Comparison of ENCODE assay signal across 1 cellular context in the genomic region with DNA sequence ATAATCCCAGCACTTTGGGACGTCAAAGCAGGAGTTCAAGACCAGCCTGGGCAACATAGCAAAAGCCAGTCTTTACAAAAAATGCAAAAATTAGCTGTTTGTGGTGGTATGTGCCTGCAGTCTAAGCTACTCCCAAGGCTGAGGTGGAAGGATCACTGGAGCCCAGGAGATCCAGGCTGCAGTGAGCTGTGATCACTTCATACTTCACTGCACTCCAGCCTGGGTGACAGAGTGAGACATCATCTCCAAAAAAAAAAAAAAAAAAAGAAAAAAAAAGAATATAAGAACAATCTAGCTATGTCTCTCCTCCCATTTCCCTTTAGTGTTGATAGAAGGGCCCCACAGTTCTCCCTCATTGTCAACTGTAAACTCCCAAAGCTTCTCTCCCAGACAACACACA.
TF ChIP-seq lines count a peak whose summit lies in the region.

No MANE protein-coding gene starts in this region.

TF ChIP-seq in K562, 482 proteins besides CTCF, POLR2A, EP300 and RAD21 (continued from another document):
- TF ChIP-seq, protein P1, sequence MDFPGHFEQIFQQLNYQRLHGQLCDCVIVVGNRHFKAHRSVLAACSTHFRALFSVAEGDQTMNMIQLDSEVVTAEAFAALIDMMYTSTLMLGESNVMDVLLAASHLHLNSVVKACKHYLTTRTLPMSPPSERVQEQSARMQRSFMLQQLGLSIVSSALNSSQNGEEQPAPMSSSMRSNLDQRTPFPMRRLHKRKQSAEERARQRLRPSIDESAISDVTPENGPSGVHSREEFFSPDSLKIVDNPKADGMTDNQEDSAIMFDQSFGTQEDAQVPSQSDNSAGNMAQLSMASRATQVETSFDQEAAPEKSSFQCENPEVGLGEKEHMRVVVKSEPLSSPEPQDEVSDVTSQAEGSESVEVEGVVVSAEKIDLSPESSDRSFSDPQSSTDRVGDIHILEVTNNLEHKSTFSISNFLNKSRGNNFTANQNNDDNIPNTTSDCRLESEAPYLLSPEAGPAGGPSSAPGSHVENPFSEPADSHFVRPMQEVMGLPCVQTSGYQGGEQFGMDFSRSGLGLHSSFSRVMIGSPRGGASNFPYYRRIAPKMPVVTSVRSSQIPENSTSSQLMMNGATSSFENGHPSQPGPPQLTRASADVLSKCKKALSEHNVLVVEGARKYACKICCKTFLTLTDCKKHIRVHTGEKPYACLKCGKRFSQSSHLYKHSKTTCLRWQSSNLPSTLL (IDR thresholded peaks at IDR 0.05) = 0 out of 2 replicates have a peak, but pooled peaks have one; percentile 25
- no peak for TF ChIP-seq ZC3H8 (IDR thresholded peaks at IDR 0.05)
- TF ChIP-seq SP2 (IDR thresholded peaks at IDR 0.05; ENCODE audit: extremely low read depth, low read depth, low read length, poor library complexity, severe bottlenecking) = no peak
